Comparison of ENCODE assay signal across 19 cellular contexts in genomic region chr11:116373545-116373944, GRCh38.
DNase-seq lines count a peak whose midpoint lies in the region; ATAC-seq, FAIRE-seq and TF ChIP-seq lines count a peak whose summit lies in the region.
"Had no signal": no experiment of that assay in that cellular context is flagged by ENCODE, and none has a peak within 500 bp of the region (broad histone marks: within the 10 kb centered on the region; RNA-seq: fewer than 3 reads in every experiment).

No MANE protein-coding gene starts in this region.

- H3K36me3 ChIP-seq in RWPE2 (ENCODE audit: low read depth) = no peaks in the 10 kb centered on the region
- no peaks in the 10 kb centered on the region for H3K36me3 ChIP-seq in keratinocyte (ENCODE audit: control insufficient read depth in 2 of 2, extremely low read depth in 1 of 2, insufficient read depth in 2 of 2, low read length in 2 of 2)
- H3K36me3 ChIP-seq: HAP-1 had no signal

- no peak overlapping the region for H3K27ac ChIP-seq in RWPE2 (ENCODE audit: poor library complexity, severe bottlenecking)
- no peak overlapping the region for H3K27ac ChIP-seq in keratinocyte (ENCODE audit: control insufficient read depth, insufficient read depth, low read length)
- peak overlapping the region; percentile 49 for H3K27ac ChIP-seq in temporal lobe (ENCODE audit: low read depth, low read length)
- H3K27ac ChIP-seq: C4-2B had no signal

- no peaks in the 10 kb centered on the region for H3K4me1 Mint-ChIP-seq in activated naive CD8-positive, alpha-beta T cell treated with anti-CD3 and anti-CD28 coated beads for 36 hours

- H3K27me3 ChIP-seq in RWPE2 (ENCODE audit: insufficient read depth, poor library complexity, severe bottlenecking) = no peaks in the 10 kb centered on the region
- H3K27me3 ChIP-seq in keratinocyte (ENCODE audit: control insufficient read depth, extremely low read depth, insufficient read depth, low read length) = no peaks in the 10 kb centered on the region

- no peak for DNase-seq in RWPE2 (ENCODE audit: low spot score)
- peak; percentile 32 for DNase-seq in dermis blood vessel endothelial cell
- no peak for DNase-seq in keratinocyte (ENCODE audit: low read depth, low spot score)
- no peak for DNase-seq in activated naive CD8-positive, alpha-beta T cell treated with anti-CD3 and anti-CD28 coated beads for 36 hours
- DNase-seq in NCI-H82 treated with DMSO at 0.1 percent for 48 hours (lab: John Stamatoyannopoulos, UW; ENCODE audit: unreplicated experiment) = no peak
- DNase-seq: ACHN, AML-193, DMS 273 treated with DMSO at 0.1 percent for 48 hours, GF-D8, NCI-H2081 treated with DMSO at 0.1 percent for 48 hours, NCI-H510A treated with DMSO at 0.1 percent for 48 hours, PC-3, RPMI8226, SIG-M5 had no signal

- no peak overlapping the region for H3K4me3 ChIP-seq in RWPE2 (ENCODE audit: severe bottlenecking)
- H3K4me3 ChIP-seq in keratinocyte (ENCODE audit: control insufficient read depth in 2 of 3, extremely low read depth in 1 of 3, insufficient read depth in 2 of 3, low read depth in 1 of 3, low read length in 3 of 3) = no peak overlapping the region
- H3K4me3 ChIP-seq: HAP-1, K562 had no signal

- H3K4me1 ChIP-seq in RWPE2 (ENCODE audit: insufficient read depth, poor library complexity, severe bottlenecking) (no peaks in the 10 kb centered on the region), keratinocyte (ENCODE audit: control insufficient read depth, extremely low read depth, insufficient read depth, low read length) (peaks cover 7% of the 10 kb centered on the region)
- H3K4me1 ChIP-seq: HAP-1 had no signal

- H3K27ac Mint-ChIP-seq in activated naive CD8-positive, alpha-beta T cell treated with anti-CD3 and anti-CD28 coated beads for 36 hours = no peak overlapping the region

- H3K27me3 Mint-ChIP-seq in activated naive CD8-positive, alpha-beta T cell treated with anti-CD3 and anti-CD28 coated beads for 36 hours = peaks cover 4% of the 10 kb centered on the region

- H3K36me3 Mint-ChIP-seq in activated naive CD8-positive, alpha-beta T cell treated with anti-CD3 and anti-CD28 coated beads for 36 hours = no peaks in the 10 kb centered on the region

- no peaks in the 10 kb centered on the region for H3K79me2 ChIP-seq in keratinocyte (ENCODE audit: control insufficient read depth, insufficient read depth, low read length)

- no peak overlapping the region for H2AFZ ChIP-seq in keratinocyte (ENCODE audit: control insufficient read depth, low read length)

- no peaks in the 10 kb centered on the region for H4K20me1 ChIP-seq in keratinocyte (ENCODE audit: control insufficient read depth, extremely low read depth, insufficient read depth, low read length)

- no peak overlapping the region for H3K4me3 Mint-ChIP-seq in activated naive CD8-positive, alpha-beta T cell treated with anti-CD3 and anti-CD28 coated beads for 36 hours

- H3K9me3 Mint-ChIP-seq in activated naive CD8-positive, alpha-beta T cell treated with anti-CD3 and anti-CD28 coated beads for 36 hours = no peaks in the 10 kb centered on the region

- H3K9me3 ChIP-seq in RWPE2 (ENCODE audit: severe bottlenecking) = no peaks in the 10 kb centered on the region
- H3K9me3 ChIP-seq in keratinocyte (ENCODE audit: control insufficient read depth, low read depth, low read length) = no peaks in the 10 kb centered on the region
- H3K9me3 ChIP-seq: HAP-1 had no signal

- TF ChIP-seq CTCF in RWPE2 (IDR thresholded peaks at IDR 0.05; ENCODE audit: poor library complexity, severe bottlenecking) (no peak), keratinocyte (optimal IDR thresholded peaks at IDR 0.05 in 1 of 3, IDR thresholded peaks at IDR 0.05 in 1 of 3, conservative IDR thresholded peaks at IDR 0.05 in 1 of 3; ENCODE audit: extremely low read depth in 1 of 3, insufficient read depth in 2 of 3, low read length in 3 of 3) (no peak)

- H3K9ac ChIP-seq in keratinocyte (ENCODE audit: control insufficient read depth, extremely low read depth, insufficient read depth, low read length) = no peak overlapping the region

- no peaks in the 10 kb centered on the region for H3K9me1 ChIP-seq in keratinocyte (ENCODE audit: control insufficient read depth, extremely low read depth, insufficient read depth, low read length)

- peak; percentile 77 for FAIRE-seq in keratinocyte (lab: Jason Lieb, UNC)
- FAIRE-seq: K562 had no signal

- no peak overlapping the region for H3K4me2 ChIP-seq in keratinocyte (ENCODE audit: control insufficient read depth, extremely low read depth, insufficient read depth, low read depth, low read length)

- dilution Hi-C loops in keratinocyte (cut with MboI; ENCODE audit: extremely low pct_ligation_motif_present, low sequenced_read_pairs) = no loop called here

- ATAC-seq in RWPE2 (ENCODE audit: low read depth) (peak; percentile 38; the same call in 2 of the 3 replicates), GM19328 (IDR thresholded peaks at IDR 0.05; ENCODE audit: unreplicated experiment) (no peak)
- ATAC-seq: K562, PC-3 had no signal
